In the genomic region with DNA sequence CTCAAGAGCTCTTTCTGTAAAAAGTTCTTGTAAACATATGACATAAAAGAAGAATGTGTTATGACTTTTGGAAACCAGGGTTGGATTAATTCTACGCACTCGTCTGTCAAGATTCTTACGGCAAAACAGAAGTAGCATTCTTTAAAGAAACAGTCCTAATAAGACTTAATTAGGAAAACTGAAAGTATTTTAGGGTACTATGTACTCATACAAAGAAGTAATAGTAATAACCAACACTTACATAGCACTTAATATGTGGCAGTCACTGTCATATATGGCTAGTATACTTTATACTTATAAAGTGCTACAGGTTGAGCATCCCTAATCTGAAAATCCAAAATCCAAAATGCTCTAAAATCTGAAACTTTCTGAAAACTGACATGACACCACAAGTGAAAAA, we compare ENCODE assay signal across 17 cellular contexts.
A peak's percentile ranks its signal among the peaks of the same experiment; 100 is the strongest.
DNase-seq lines count a peak whose midpoint lies in the region; ATAC-seq and TF ChIP-seq lines count a peak whose summit lies in the region.
"Had no signal": no experiment of that assay in that cellular context is flagged by ENCODE, and none has a peak within 500 bp of the region (broad histone marks: within the 10 kb centered on the region; RNA-seq: fewer than 3 reads in every experiment).

No MANE protein-coding gene starts in this region.

- no peak for TF ChIP-seq EP300 in esophagus muscularis mucosa (IDR thresholded peaks at IDR 0.05)

- no peaks in the 10 kb centered on the region for H3K27me3 ChIP-seq in esophagus muscularis mucosa
- no peaks in the 10 kb centered on the region for H3K27me3 ChIP-seq in thyroid gland
- no peaks in the 10 kb centered on the region for H3K27me3 ChIP-seq in hepatocyte
- no peaks in the 10 kb centered on the region for H3K27me3 ChIP-seq in right lobe of liver

- POLR2A ChIA-PET in activated CD4-positive, alpha-beta memory T cell treated with anti-CD3 and anti-CD28 coated beads for 36 hours (lab: Charles Lee), result no interaction called here

- intact Hi-C loops in activated CD4-positive, alpha-beta memory T cell treated with anti-CD3 and anti-CD28 coated beads for 36 hours (cut with micrococcal nuclease), result loop anchor here (5.0 kb wide), 1 partner anchor 220 kb away; the partner anchor contains the start of gene ETNK1
- intact Hi-C loops in esophagus muscularis mucosa (cut with DNase I), result no loop called here
- intact Hi-C loops in thyroid gland (cut with DNase I), result no loop called here
- intact Hi-C loops in right lobe of liver (cut with DNase I), result no loop called here

- H3K27me3 Mint-ChIP-seq in activated CD8-positive, alpha-beta memory T cell treated with anti-CD3 and anti-CD28 coated beads, Interleukin-2, amount 10 ng/mL, durations not matched to agents 7 days and 5 days, result no peaks in the 10 kb centered on the region
- H3K27me3 Mint-ChIP-seq in activated CD4-positive, alpha-beta memory T cell treated with anti-CD3 and anti-CD28 coated beads for 36 hours, result no peaks in the 10 kb centered on the region

- peaks cover 42% of the 10 kb centered on the region for H3K4me1 Mint-ChIP-seq in activated CD8-positive, alpha-beta memory T cell treated with anti-CD3 and anti-CD28 coated beads, Interleukin-2, amount 10 ng/mL, durations not matched to agents 7 days and 5 days
- peaks cover 41% of the 10 kb centered on the region for H3K4me1 Mint-ChIP-seq in activated CD4-positive, alpha-beta memory T cell treated with anti-CD3 and anti-CD28 coated beads for 36 hours (ENCODE audit: low read depth)

- H3K36me3 Mint-ChIP-seq in activated CD8-positive, alpha-beta memory T cell treated with anti-CD3 and anti-CD28 coated beads, Interleukin-2, amount 10 ng/mL, durations not matched to agents 7 days and 5 days, result no peaks in the 10 kb centered on the region
- H3K36me3 Mint-ChIP-seq in activated CD4-positive, alpha-beta memory T cell treated with anti-CD3 and anti-CD28 coated beads for 36 hours, result peaks cover 8% of the 10 kb centered on the region

- H3K4me3 ChIP-seq in esophagus muscularis mucosa, result no peak overlapping the region
- no peak overlapping the region for H3K4me3 ChIP-seq in thyroid gland (replicated peaks in 1 of 3)
- H3K4me3 ChIP-seq in hepatocyte, result no peak overlapping the region
- no peak overlapping the region for H3K4me3 ChIP-seq in right lobe of liver

- H3K9me3 Mint-ChIP-seq in activated CD8-positive, alpha-beta memory T cell treated with anti-CD3 and anti-CD28 coated beads, Interleukin-2, amount 10 ng/mL, durations not matched to agents 7 days and 5 days (ENCODE audit: low read depth), result no peaks in the 10 kb centered on the region
- H3K9me3 Mint-ChIP-seq in activated CD4-positive, alpha-beta memory T cell treated with anti-CD3 and anti-CD28 coated beads for 36 hours, result peaks cover 3% of the 10 kb centered on the region
- H3K9me3 Mint-ChIP-seq: HFFc6 had no signal

- no peak for DNase-seq in activated CD8-positive, alpha-beta memory T cell treated with anti-CD3 and anti-CD28 coated beads, Interleukin-2, amount 10 ng/mL, durations not matched to agents 7 days and 5 days
- DNase-seq in activated CD8-positive, alpha-beta memory T cell treated with anti-CD3 and anti-CD28 coated beads, Interleukin-2, amount 50 U/mL, for 48 hours, result no peak
- DNase-seq in activated CD4-positive, alpha-beta memory T cell treated with anti-CD3 and anti-CD28 coated beads for 36 hours, result no peak
- no peak for DNase-seq in esophagus muscularis mucosa (ENCODE audit: extremely low spot score)
- no peak for DNase-seq in thyroid gland
- no peak for DNase-seq in COLO829 (ENCODE audit: low spot score)
- DNase-seq in hepatocyte (ENCODE audit: low spot score), result no peak
- DNase-seq in right lobe of liver, result no peak
- DNase-seq: 8988T, H7, HFFc6, MM.1S, NCI-H1092 treated with DMSO at 0.1 percent for 48 hours, NCI-H146, NCI-H2081 treated with DMSO at 0.1 percent for 48 hours, Right ventricle myocardium superior had no signal

- TF ChIP-seq POLR2A in esophagus muscularis mucosa (IDR thresholded peaks at IDR 0.05; ENCODE audit: low read depth), result no peak
- TF ChIP-seq POLR2A in thyroid gland (IDR thresholded peaks at IDR 0.05), result no peak
- TF ChIP-seq POLR2A in right lobe of liver (IDR thresholded peaks at IDR 0.05), result no peak

- H3K27ac ChIP-seq in esophagus muscularis mucosa (replicated peaks in 1 of 4) (peak overlapping the region; percentile 65 to 77 (median 69)), thyroid gland (peak overlapping the region in 2 of 3 donors; percentile 64 to 67), hepatocyte (no peak overlapping the region), right lobe of liver (no peak overlapping the region)

- peak overlapping the region; percentile 8 for H3K27ac Mint-ChIP-seq in activated CD8-positive, alpha-beta memory T cell treated with anti-CD3 and anti-CD28 coated beads, Interleukin-2, amount 10 ng/mL, durations not matched to agents 7 days and 5 days
- peak overlapping the region; percentile 28 for H3K27ac Mint-ChIP-seq in activated CD4-positive, alpha-beta memory T cell treated with anti-CD3 and anti-CD28 coated beads for 36 hours
- H3K27ac Mint-ChIP-seq: CD14-positive monocyte, HFFc6 had no signal

- H3K4me1 ChIP-seq in esophagus muscularis mucosa, result peaks cover 0 to 36% (median 33%) of the 10 kb centered on the region in 4 donors
- H3K4me1 ChIP-seq in thyroid gland, result peaks cover 35 to 45% of the 10 kb centered on the region in 2 donors
- H3K4me1 ChIP-seq in hepatocyte (ENCODE audit: insufficient read depth), result no peaks in the 10 kb centered on the region
- no peaks in the 10 kb centered on the region for H3K4me1 ChIP-seq in right lobe of liver

- no peak overlapping the region for H3K4me3 Mint-ChIP-seq in activated CD8-positive, alpha-beta memory T cell treated with anti-CD3 and anti-CD28 coated beads, Interleukin-2, amount 10 ng/mL, durations not matched to agents 7 days and 5 days
- H3K4me3 Mint-ChIP-seq in activated CD4-positive, alpha-beta memory T cell treated with anti-CD3 and anti-CD28 coated beads for 36 hours, result no peak overlapping the region
- H3K4me3 Mint-ChIP-seq: CD14-positive monocyte, HFFc6 had no signal

- no peaks in the 10 kb centered on the region for H3K79me2 ChIP-seq in hepatocyte

- TF ChIP-seq CTCF in esophagus muscularis mucosa (IDR thresholded peaks at IDR 0.05) (no peak), thyroid gland (IDR thresholded peaks at IDR 0.05) (no peak), hepatocyte (IDR thresholded peaks at IDR 0.05; ENCODE audit: poor library complexity) (no peak), right lobe of liver (IDR thresholded peaks at IDR 0.05) (no peak)

- H3K36me3 ChIP-seq in esophagus muscularis mucosa, result no peaks in the 10 kb centered on the region
- H3K36me3 ChIP-seq in thyroid gland, result no peaks in the 10 kb centered on the region
- H3K36me3 ChIP-seq in hepatocyte (replicated peaks; ENCODE audit: insufficient read depth, low read depth), result no peaks in the 10 kb centered on the region
- no peaks in the 10 kb centered on the region for H3K36me3 ChIP-seq in right lobe of liver

- H4K20me1 ChIP-seq in hepatocyte (ENCODE audit: insufficient read depth, poor library complexity, severe bottlenecking), result no peaks in the 10 kb centered on the region

- H2AFZ ChIP-seq in hepatocyte, result no peak overlapping the region

- ATAC-seq in activated CD8-positive, alpha-beta memory T cell treated with anti-CD3 and anti-CD28 coated beads, Interleukin-2, amount 10 ng/mL, durations not matched to agents 7 days and 5 days, result no peak
- ATAC-seq in right lobe of liver, result no peak

- H3K4me2 ChIP-seq in hepatocyte, result no peak overlapping the region

- WGBS in esophagus muscularis mucosa, result 29% methylated on average over 3 of the region's 3 CpGs
- 89 to 93% methylated on average over 3 of the region's 3 CpGs for WGBS in thyroid gland, 2 donors
- 70% methylated on average over 3 of the region's 3 CpGs for WGBS in hepatocyte (ENCODE audit: low lambda C conversion rate, missing lambda C conversion rate)
- WGBS in right lobe of liver (ENCODE audit: insufficient coverage, low coverage, low lambda C conversion rate, missing lambda C conversion rate), result 66% methylated on average over 3 of the region's 3 CpGs

- no peaks in the 10 kb centered on the region for H3K9me2 ChIP-seq in hepatocyte (replicated peaks; ENCODE audit: insufficient read depth)

- CTCF ChIA-PET in activated CD8-positive, alpha-beta memory T cell treated with anti-CD3 and anti-CD28 coated beads, Interleukin-2, amount 10 ng/mL, durations not matched to agents 7 days and 5 days (lab: Charles Lee), result interaction anchor here (2.1 kb wide), 1 partner anchor 30 kb away, joined by 5 read pairs; no protein-coding TSS in a partner anchor
- CTCF ChIA-PET in activated CD4-positive, alpha-beta memory T cell treated with anti-CD3 and anti-CD28 coated beads for 36 hours (lab: Charles Lee), result interaction anchor here (0.5 to 1.4 kb wide), 4 partner anchors 11 to 120 kb away, joined by 3 to 5 read pairs (median 4); no protein-coding TSS in a partner anchor

- no peaks in the 10 kb centered on the region for H3K9me3 ChIP-seq in esophagus muscularis mucosa
- no peaks in the 10 kb centered on the region for H3K9me3 ChIP-seq in thyroid gland
- H3K9me3 ChIP-seq in hepatocyte (ENCODE audit: low read depth), result no peaks in the 10 kb centered on the region
- no peaks in the 10 kb centered on the region for H3K9me3 ChIP-seq in right lobe of liver

Comparison
In these comparisons a context has a peak if more than half of its experiments do, and no peak if none do; other contexts are left out.
1. H3K27ac ChIP-seq: peak in esophagus muscularis mucosa (4 of 4) and thyroid gland (2 of 3); none in hepatocyte (single experiment) and right lobe of liver (0 of 3).